Comparison of ENCODE assay signal across 8 cellular contexts in the genomic region with DNA sequence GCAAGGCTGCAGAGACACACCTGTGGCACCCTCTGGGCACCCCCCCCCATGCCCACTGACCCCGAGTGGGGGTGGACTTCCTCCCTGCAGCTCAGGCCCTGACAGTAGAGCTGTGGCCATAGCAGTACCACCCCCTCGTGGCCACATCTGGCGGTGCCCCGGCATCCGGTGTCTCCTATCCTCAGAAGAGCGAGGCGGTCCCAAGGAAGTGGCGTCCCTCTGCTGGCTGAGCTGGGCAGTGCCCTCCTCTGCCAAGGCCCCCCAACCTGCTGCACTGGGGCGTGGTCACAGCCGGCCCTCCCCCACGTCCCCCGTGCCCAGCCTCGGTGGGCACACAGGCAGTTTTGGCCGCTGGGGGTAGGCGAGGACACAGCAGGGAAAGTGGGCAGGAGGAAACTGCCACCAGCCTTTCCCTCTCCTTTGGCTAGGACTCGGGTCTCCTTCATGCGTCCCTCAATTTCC. TPM values are rescaled to one million over a fixed set of nuclear protein-coding genes. Genes with fewer than 3 reads are reported as not detected.
DNase-seq lines count a peak whose midpoint lies in the region; ATAC-seq and TF ChIP-seq lines count a peak whose summit lies in the region.

No MANE protein-coding gene starts in this region.

- no peak overlapping the region for H3K4me3 Mint-ChIP-seq in neural crest cell

- H3K36me3 Mint-ChIP-seq in neural crest cell (ENCODE audit: low read depth) = no peaks in the 10 kb centered on the region

- TF ChIP-seq POLR2A in uterus (IDR thresholded peaks at IDR 0.05) = no peak

- H3K9me3 Mint-ChIP-seq in neural crest cell = no peaks in the 10 kb centered on the region

- H3K4me1 ChIP-seq in uterus = no peaks in the 10 kb centered on the region

- no peaks in the 10 kb centered on the region for H3K4me1 Mint-ChIP-seq in neural crest cell

- H3K27ac ChIP-seq in uterus = no peak overlapping the region

- TF ChIP-seq CTCF in GM12864 (IDR thresholded peaks at IDR 0.05; ENCODE audit: low read depth, low read length, missing control alignments) (peak; percentile 84), fibroblast of villous mesenchyme (IDR thresholded peaks at IDR 0.05; ENCODE audit: insufficient read depth, low read depth, low read length) (peak; percentile 55), neural crest cell (conservative IDR thresholded peaks at IDR 0.05) (peak; percentile 76), uterus (IDR thresholded peaks at IDR 0.05) (peak in 3 of 4 experiments; percentile 5 to 42 (median 41))

- no peaks in the 10 kb centered on the region for H3K9me3 ChIP-seq in uterus

- intact Hi-C loops in uterus (cut with DNase I; ENCODE audit: low total_unique reads) = no loop called here

- DNase-seq in GM12864 (ENCODE audit: low read depth) = peak; percentile 18
- DNase-seq in NCI-H82 treated with DMSO at 0.1 percent for 48 hours (lab: John Stamatoyannopoulos, UW; ENCODE audit: unreplicated experiment) = peak; percentile 28
- DNase-seq in activated CD8-positive, alpha-beta memory T cell treated with anti-CD3 and anti-CD28 coated beads, Interleukin-2, amount 50 U/mL, for 4 hours = peak; percentile 27
- DNase-seq in fibroblast of villous mesenchyme (ENCODE audit: low read depth) = peak; percentile 24
- peak; percentile 77 for DNase-seq in neural crest cell (ENCODE audit: low read depth, low spot score)
- peak in 1 of 2 donors; percentile 33 for DNase-seq in uterus

- H3K27me3 ChIP-seq in uterus = no peaks in the 10 kb centered on the region

- H3K36me3 ChIP-seq in uterus = no peaks in the 10 kb centered on the region

- H3K27me3 Mint-ChIP-seq in neural crest cell (ENCODE audit: low read depth) = peaks cover 3% of the 10 kb centered on the region

- no peak overlapping the region for H3K27ac Mint-ChIP-seq in neural crest cell (ENCODE audit: unreplicated experiment)

- H3K4me3 ChIP-seq in GM12864 (ENCODE audit: low read depth, low read length) (no peak overlapping the region), fibroblast of villous mesenchyme (ENCODE audit: low read depth, low read length) (no peak overlapping the region), uterus (no peak overlapping the region)

- ATAC-seq in HG03175 (IDR thresholded peaks at IDR 0.05; ENCODE audit: unreplicated experiment) (peak; percentile 80), HG03196 (IDR thresholded peaks at IDR 0.05; ENCODE audit: unreplicated experiment) (no peak)

RNA-seq across cellular contexts. Expression of a gene that starts 6.0 kb away (rescaled TPM):
- total RNA-seq in fibroblast of villous mesenchyme (not detected in 2 replicates), neural crest cell (0.14 and 0.47 TPM in 2 replicates), uterus (1 to 10 TPM in 1 of 4 donors, under 1 TPM in 1, not detected in 2; 0.28 to 2.4 TPM)

RNA-seq across cellular contexts. Expression of a gene that starts 42.7 kb away (rescaled TPM):
- total RNA-seq in fibroblast of villous mesenchyme (not detected in 2 replicates), neural crest cell (0.27 and 0.30 TPM in 2 replicates), uterus (1 to 10 TPM in 1 of 4 donors, under 1 TPM in 1, not detected in 2; 0.46 to 1.2 TPM)
